21 cellular contexts compared by ENCODE assay signal in the genomic region with DNA sequence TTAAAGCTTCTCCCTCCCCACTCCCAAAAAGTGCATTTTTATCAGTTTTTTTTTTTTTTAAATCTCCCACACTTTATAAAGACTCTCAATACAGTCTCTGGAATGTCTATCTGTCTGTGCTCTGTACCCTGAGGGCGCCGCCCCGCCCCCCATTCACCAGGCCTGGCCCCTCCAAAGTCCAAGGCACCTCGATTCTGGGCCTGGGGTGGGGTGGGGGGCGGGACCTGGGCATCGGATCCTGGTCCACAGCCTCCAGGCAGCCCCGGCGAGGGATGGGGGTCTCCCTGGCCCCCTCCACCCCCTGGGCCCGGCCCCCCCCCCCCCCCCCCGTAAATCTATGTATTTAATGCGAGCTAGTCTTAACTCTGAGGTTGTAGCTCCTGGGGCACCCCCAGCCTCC. TPM values are rescaled to one million over a fixed set of nuclear protein-coding genes. Genes with fewer than 3 reads are reported as not detected.
DNase-seq lines count a peak whose midpoint lies in the region; ATAC-seq, FAIRE-seq and TF ChIP-seq lines count a peak whose summit lies in the region.
"Had no signal": no experiment of that assay in that cellular context is flagged by ENCODE, and none has a peak within 500 bp of the region (broad histone marks: within the 10 kb centered on the region; RNA-seq: fewer than 3 reads in every experiment).

No MANE protein-coding gene starts in this region.

- H3K79me2 ChIP-seq in GM23338 (replicated peaks; ENCODE audit: insufficient read depth): peaks cover 1% of the 10 kb centered on the region

- POLR2A ChIA-PET in WTC11 (lab: Charles Lee): no interaction called here

- 0 out of 2 replicates have a peak, but pooled peaks cover 10% of the 10 kb centered on the region for H3F3A ChIP-seq in GM23338 (replicated peaks; ENCODE audit: low read depth)

- no peak overlapping the region for H3K9ac ChIP-seq in endodermal cell (ENCODE audit: extremely low read depth, low read length, poor library complexity, severe bottlenecking)

- TF ChIP-seq CTCF in C4-2B (conservative IDR thresholded peaks at IDR 0.05) (no peak), GM23338 (conservative IDR thresholded peaks at IDR 0.05; ENCODE audit: low read depth in 2 of 2) (no peak), WTC11 (IDR thresholded peaks at IDR 0.05) (no peak), endodermal cell (conservative IDR thresholded peaks at IDR 0.05) (no peak)

- H3K36me3 Mint-ChIP-seq in GM23338 (ENCODE audit: low read depth): peaks cover 15% of the 10 kb centered on the region; the same call in 2 of the 3 replicates
- H3K36me3 Mint-ChIP-seq in effector memory CD8-positive, alpha-beta T cell (ENCODE audit: insufficient read depth): peaks cover 96% of the 10 kb centered on the region
- peaks cover 99% of the 10 kb centered on the region for H3K36me3 Mint-ChIP-seq in stimulated activated effector memory CD8-positive, alpha-beta T cell treated with anti-CD3 and anti-CD28 coated beads, Interleukin-12 subunit alpha, Interleukin-12 subunit beta, amount 100 ng/mL, for 72 hours
- peaks cover 3% of the 10 kb centered on the region; the same call in 1 of the 2 replicates for H3K36me3 Mint-ChIP-seq in WTC11
- peaks cover 13% of the 10 kb centered on the region for H3K36me3 Mint-ChIP-seq in endodermal cell (ENCODE audit: low read depth)

- peaks cover 12% of the 10 kb centered on the region for H4K20me1 ChIP-seq in GM23338 (replicated peaks; ENCODE audit: insufficient read depth)

- H3K9me3 ChIP-seq in MG63 (no peaks in the 10 kb centered on the region), endodermal cell (ENCODE audit: control insufficient read depth, low read length) (no peaks in the 10 kb centered on the region)

- H3K27me3 ChIP-seq in GM23338 (ENCODE audit: insufficient read depth) (no peaks in the 10 kb centered on the region), MG63 (no peaks in the 10 kb centered on the region), endodermal cell (ENCODE audit: control insufficient read depth, insufficient read depth, low read length, poor library complexity, severe bottlenecking) (no peaks in the 10 kb centered on the region)

- H3K4me3 Mint-ChIP-seq in GM23338 (no peak overlapping the region), WTC11 (no peak overlapping the region), endodermal cell (no peak overlapping the region)
- no peak overlapping the region for H3K4me3 Mint-ChIP-seq in effector memory CD8-positive, alpha-beta T cell
- no peak overlapping the region for H3K4me3 Mint-ChIP-seq in stimulated activated effector memory CD8-positive, alpha-beta T cell treated with anti-CD3 and anti-CD28 coated beads, Interleukin-12 subunit alpha, Interleukin-12 subunit beta, amount 100 ng/mL, for 72 hours
- H3K4me3 Mint-ChIP-seq: CD4-positive, alpha-beta T cell had no signal

- ATAC-seq in GM23338: peak; percentile 21
- no peak for ATAC-seq in effector memory CD8-positive, alpha-beta T cell (replicated peaks)
- ATAC-seq in stimulated activated effector memory CD8-positive, alpha-beta T cell treated with anti-CD3 and anti-CD28 coated beads, Interleukin-12 subunit alpha, Interleukin-12 subunit beta, amount 100 ng/mL, for 72 hours: no peak
- ATAC-seq in WTC11: no peak

- CTCF ChIA-PET in WTC11 (lab: Charles Lee): interaction anchor here (0.6 kb wide), 1 partner anchor 481 kb away, joined by 3 read pairs; no protein-coding TSS in a partner anchor

- H3K27ac Mint-ChIP-seq in GM23338 (no peak overlapping the region), WTC11 (no peak overlapping the region), endodermal cell (no peak overlapping the region)
- peak overlapping the region; percentile 73 to 78 for H3K27ac Mint-ChIP-seq in effector memory CD8-positive, alpha-beta T cell
- peak overlapping the region; percentile 82 for H3K27ac Mint-ChIP-seq in stimulated activated effector memory CD8-positive, alpha-beta T cell treated with anti-CD3 and anti-CD28 coated beads, Interleukin-12 subunit alpha, Interleukin-12 subunit beta, amount 100 ng/mL, for 72 hours
- H3K27ac Mint-ChIP-seq: CD4-positive, alpha-beta T cell had no signal

- no peak for FAIRE-seq in RCC 7860 (lab: Jason Lieb, UNC)
- FAIRE-seq: GM12891, H1 had no signal

- H3K9me3 Mint-ChIP-seq in GM23338 (no peaks in the 10 kb centered on the region; the same call in 2 of the 3 replicates), WTC11 (no peaks in the 10 kb centered on the region), endodermal cell (no peaks in the 10 kb centered on the region)
- H3K9me3 Mint-ChIP-seq in effector memory CD8-positive, alpha-beta T cell: no peaks in the 10 kb centered on the region
- H3K9me3 Mint-ChIP-seq in stimulated activated effector memory CD8-positive, alpha-beta T cell treated with anti-CD3 and anti-CD28 coated beads, Interleukin-12 subunit alpha, Interleukin-12 subunit beta, amount 100 ng/mL, for 72 hours: no peaks in the 10 kb centered on the region
- H3K9me3 Mint-ChIP-seq: CD4-positive, alpha-beta T cell had no signal

- no peak overlapping the region for H3K4me2 ChIP-seq in GM23338

- no peak for DNase-seq in GM23338 (ENCODE audit: low spot score)
- no peak for DNase-seq in effector memory CD8-positive, alpha-beta T cell
- DNase-seq in stimulated activated effector memory CD8-positive, alpha-beta T cell treated with anti-CD3 and anti-CD28 coated beads, Interleukin-12 subunit alpha, Interleukin-12 subunit beta, amount 100 ng/mL, for 72 hours (ENCODE audit: low spot score in 2 of 2): no peak
- DNase-seq in MG63: no peak
- DNase-seq in WTC11 (ENCODE audit: low spot score): no peak
- DNase-seq in RCC 7860 (ENCODE audit: low spot score): no peak
- no peak for DNase-seq in endodermal cell
- DNase-seq: CD4-positive, alpha-beta T cell; COR-L47; DND-41; Karpas-422; NCI-H1694; NCI-H2081; NCI-H446 treated with DMSO at 0.1 percent for 48 hours; NCI-H526 treated with DMSO at 0.1 percent for 48 hours; RPMI8226; SHP77 treated with DMSO at 0.1 percent for 48 hours had no signal

- H3K4me1 ChIP-seq in GM23338 (ENCODE audit: insufficient read depth) (peaks cover 14% of the 10 kb centered on the region), endodermal cell (ENCODE audit: control insufficient read depth, insufficient read depth, low read length) (no peaks in the 10 kb centered on the region)

- no peaks in the 10 kb centered on the region for H3K36me3 ChIP-seq in GM23338 (ENCODE audit: insufficient read depth)
- H3K36me3 ChIP-seq in MG63: no peaks in the 10 kb centered on the region
- H3K36me3 ChIP-seq in endodermal cell (ENCODE audit: control insufficient read depth, insufficient read depth, low read length): no peaks in the 10 kb centered on the region

- H3K4me1 Mint-ChIP-seq in GM23338 (peaks cover 9% of the 10 kb centered on the region), WTC11 (peaks cover 9% of the 10 kb centered on the region; the same call in 1 of the 2 replicates), endodermal cell (no peaks in the 10 kb centered on the region)
- peaks cover 3 to 8% of the 10 kb centered on the region in 2 donors for H3K4me1 Mint-ChIP-seq in effector memory CD8-positive, alpha-beta T cell (ENCODE audit: low read depth in 2 of 2)
- H3K4me1 Mint-ChIP-seq in stimulated activated effector memory CD8-positive, alpha-beta T cell treated with anti-CD3 and anti-CD28 coated beads, Interleukin-12 subunit alpha, Interleukin-12 subunit beta, amount 100 ng/mL, for 72 hours: no peaks in the 10 kb centered on the region

- 94% methylated on average over 4 of the region's 11 CpGs; no CpG with 5 or more reads in 1 of the 2 experiments for WGBS in endodermal cell (ENCODE audit: insufficient coverage in 1 of 2, insufficient read length in 1 of 2), 2 experiments

- no peaks in the 10 kb centered on the region for H3K9me2 ChIP-seq in GM23338 (ENCODE audit: insufficient read depth)

- H3K4me3 ChIP-seq in GM23338: no peak overlapping the region
- no peak overlapping the region for H3K4me3 ChIP-seq in MG63
- H3K4me3 ChIP-seq in endodermal cell (ENCODE audit: low read length): no peak overlapping the region
- H3K4me3 ChIP-seq: SK-N-MC had no signal

- H2AFZ ChIP-seq in GM23338: no peak overlapping the region

- peak overlapping the region; percentile 66; the same call in 1 of the 2 replicates for H3K27ac ChIP-seq in C4-2B
- H3K27ac ChIP-seq in GM23338 (ENCODE audit: low read depth): no peak overlapping the region
- no peak overlapping the region for H3K27ac ChIP-seq in endodermal cell (ENCODE audit: low read depth, low read length)

- peaks cover 16% of the 10 kb centered on the region for H3K27me3 Mint-ChIP-seq in GM23338 (ENCODE audit: insufficient read depth, low read depth, poor library complexity)
- H3K27me3 Mint-ChIP-seq in effector memory CD8-positive, alpha-beta T cell: no peaks in the 10 kb centered on the region
- H3K27me3 Mint-ChIP-seq in WTC11 (ENCODE audit: low read depth): no peaks in the 10 kb centered on the region; the same call in 1 of the 2 replicates
- no peaks in the 10 kb centered on the region for H3K27me3 Mint-ChIP-seq in endodermal cell (ENCODE audit: insufficient read depth)
- H3K27me3 Mint-ChIP-seq: CD4-positive, alpha-beta T cell had no signal

TF ChIP-seq in GM23338, 12 proteins besides CTCF, POLR2A, EP300 and RAD21:
- no peak for TF ChIP-seq CREB1 (CRISPR knock-in tag; IDR thresholded peaks at IDR 0.05; ENCODE audit: low read depth)
TF ChIP-seq in GM23338: peak in this region for 0.

RNA-seq across cellular contexts. Expression of a gene that starts 23.3 kb away (rescaled TPM):
- total RNA-seq in GM23338 (2014; rRNA removed; shearing (Covaris generic)): 28.5 and 35.0 TPM in 2 replicates
- polyA plus RNA-seq in GM23338 (2016; fragmentation: Nextera tagmentation; extraction: Ambion mirVana): 9.5 and 11.1 TPM in 2 replicates
- 7.8 and 8.7 TPM in 2 replicates for total RNA-seq in MG63 (2014; rRNA removed; shearing (Covaris generic); ENCODE audit: low replicate concordance)
- total RNA-seq in WTC11 (2021): 22.8 to 27.9 TPM (median 24.6 TPM) in 3 replicates
- total RNA-seq in endodermal cell: 10 to 100 TPM; 19.2 to 22.1 TPM
- 7.5 TPM for polyA plus RNA-seq in endodermal cell (2013, experiment 1 of 2)
- polyA plus RNA-seq in endodermal cell (2013, experiment 2 of 2): 7.2 TPM

RNA-seq across cellular contexts. Expression of a gene that starts 35.9 kb away (rescaled TPM):
- 34.1 and 48.4 TPM in 2 replicates for total RNA-seq in GM23338 (2014; rRNA removed; shearing (Covaris generic))
- polyA plus RNA-seq in GM23338 (2016; fragmentation: Nextera tagmentation; extraction: Ambion mirVana): 17.0 and 20.0 TPM in 2 replicates
- total RNA-seq in MG63 (2014; rRNA removed; shearing (Covaris generic); ENCODE audit: low replicate concordance): 7.4 and 10.4 TPM in 2 replicates
- total RNA-seq in WTC11 (2021): 45.5 to 46.0 TPM (median 45.9 TPM) in 3 replicates
- total RNA-seq in endodermal cell: 10 to 100 TPM; 57.5 to 58.1 TPM
- 35.5 TPM for polyA plus RNA-seq in endodermal cell (2013, experiment 1 of 2)
- 30.9 TPM for polyA plus RNA-seq in endodermal cell (2013, experiment 2 of 2)

RNA-seq across cellular contexts. Expression of a gene that starts 58.1 kb away (rescaled TPM):
- total RNA-seq in GM23338 (2014; rRNA removed; shearing (Covaris generic)): 2,892 and 2,987 TPM in 2 replicates
- polyA plus RNA-seq in GM23338 (2016; fragmentation: Nextera tagmentation; extraction: Ambion mirVana): 772 and 1,028 TPM in 2 replicates
- total RNA-seq in MG63 (2014; rRNA removed; shearing (Covaris generic); ENCODE audit: low replicate concordance): 1,092 and 1,573 TPM in 2 replicates
- 3,572 to 3,864 TPM (median 3,852 TPM) in 3 replicates for total RNA-seq in WTC11 (2021)
- total RNA-seq in endodermal cell: 1,000 to 10,000 TPM; 1,913 to 2,886 TPM
- 1,668 TPM for polyA plus RNA-seq in endodermal cell (2013, experiment 1 of 2)
- polyA plus RNA-seq in endodermal cell (2013, experiment 2 of 2): 1,515 TPM

Comparison
In these comparisons a context has a peak if more than half of its experiments do, and no peak if none do; other contexts are left out.
1. H3K27ac Mint-ChIP-seq: peak in effector memory CD8-positive, alpha-beta T cell (2 of 2) and stimulated activated effector memory CD8-positive, alpha-beta T cell treated with anti-CD3 and anti-CD28 coated beads, Interleukin-12 subunit alpha, Interleukin-12 subunit beta, amount 100 ng/mL, for 72 hours (single experiment); none in GM23338 (single experiment), WTC11 (single experiment) and endodermal cell (single experiment).